ENCODE assay signal across 1 cellular context in the genomic region with DNA sequence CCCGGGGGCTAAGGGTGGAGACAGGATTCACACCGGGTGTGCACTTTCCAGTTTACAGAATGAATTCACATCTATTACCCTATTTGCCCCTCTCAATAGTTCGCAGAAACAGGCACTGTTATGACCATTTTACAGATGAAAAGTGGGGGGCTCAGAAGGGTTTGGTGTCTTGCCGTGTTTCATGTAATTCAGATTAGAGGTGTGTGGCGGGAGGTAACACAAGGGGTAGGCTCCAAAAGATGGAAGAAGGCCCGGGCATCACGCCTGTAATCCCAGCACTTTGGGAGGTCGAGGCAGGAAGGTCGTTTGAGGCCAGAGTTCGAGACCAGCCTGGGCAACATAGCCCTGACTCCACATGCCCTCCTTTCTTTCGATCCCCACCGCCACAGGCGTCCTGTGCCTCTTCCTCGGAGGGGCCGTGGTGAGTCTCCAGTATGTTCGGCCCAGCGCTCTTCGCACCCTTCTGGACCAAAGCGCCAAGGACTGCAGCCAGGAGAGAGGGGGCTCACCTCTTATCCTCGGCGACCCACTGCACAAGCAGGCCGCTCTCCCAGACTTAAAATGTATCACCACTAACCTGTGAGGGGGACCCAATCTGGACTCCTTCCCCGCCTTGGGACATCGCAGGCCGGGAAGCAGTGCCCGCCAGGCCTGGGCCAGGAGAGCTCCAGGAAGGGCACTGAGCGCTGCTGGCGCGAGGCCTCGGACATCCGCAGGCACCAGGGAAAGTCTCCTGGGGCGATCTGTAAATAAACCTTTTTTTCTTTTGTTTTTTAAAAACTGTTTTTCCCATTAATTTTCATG.
TF ChIP-seq lines count a peak whose summit lies in the region.

No MANE protein-coding gene starts in this region.

TF ChIP-seq in H1, 55 proteins besides CTCF, POLR2A, EP300 and RAD21:
- peak; percentile 68 for TF ChIP-seq SUZ12 (IDR thresholded peaks at IDR 0.05; ENCODE audit: low read length)
- 0 out of 2 replicates have a peak, but pooled peaks have one; percentile 2 for TF ChIP-seq TBP (IDR thresholded peaks at IDR 0.05; ENCODE audit: low read depth, low read length)
- no peak for TF ChIP-seq CTBP2 (IDR thresholded peaks at IDR 0.05; ENCODE audit: borderline replicate concordance, insufficient read depth, insufficient read length, low read length)
- peak; percentile 65 for TF ChIP-seq RNF2 (IDR thresholded peaks at IDR 0.05; ENCODE audit: borderline replicate concordance, low read depth, low read length, missing control alignments, poor library complexity, severe bottlenecking)
- TF ChIP-seq EZH2 (IDR thresholded peaks at IDR 0.05; ENCODE audit: low read depth, low read length, severe bottlenecking) = peak; percentile 71
- TF ChIP-seq PHF8 (conservative IDR thresholded peaks at IDR 0.05; ENCODE audit: low read depth, low read length) = no peak
- 0 out of 2 replicates have a peak, but pooled peaks have one; percentile 46 for TF ChIP-seq CBX8 (IDR thresholded peaks at IDR 0.05; ENCODE audit: borderline replicate concordance, low read depth, low read length)
